ENCODE assay signal across 29 cellular contexts in genomic region chr16:82963653-82964052, GRCh38.
"Had no signal": no experiment of that assay in that cellular context is flagged by ENCODE, and none has a peak within 500 bp of the region (broad histone marks: within the 10 kb centered on the region; RNA-seq: fewer than 3 reads in every experiment).

No MANE protein-coding gene starts in this region.

- H3K27ac ChIP-seq: brain microvascular endothelial cell, Peyer's patch, SJSA1 had no signal

- H3K27me3 ChIP-seq: brain microvascular endothelial cell, MG63, Peyer's patch, SJSA1 had no signal

- ATAC-seq: activated CD8-positive, alpha-beta T cell treated with anti-CD3 and anti-CD28 coated beads for 36 hours; activated T-cell treated with anti-CD3 and anti-CD28 coated beads, Interleukin-2, amount 50 U/mL, for 72 hours; activated T-helper 17 cell treated with anti-CD3 and anti-CD28 coated beads, Interleukin-2, amount 50 U/mL, for 72 hours; PC-3 had no signal

- H3K9me3 Mint-ChIP-seq: activated CD8-positive, alpha-beta T cell treated with anti-CD3 and anti-CD28 coated beads for 36 hours; activated T-helper 17 cell treated with anti-CD3 and anti-CD28 coated beads, Interleukin-2, amount 50 U/mL, for 72 hours; central memory CD8-positive, alpha-beta T cell; T-helper 2 cell treated with Interferon-gamma antibody and Interleukin-4, amounts not matched to agents 5 μg/mL and 100 μg/mL, for 36 hours had no signal

- H3K4me1 ChIP-seq: Peyer's patch, SJSA1 had no signal

- H3K4me3 ChIP-seq: MG63, Peyer's patch, SJSA1 had no signal

- H3K4me3 Mint-ChIP-seq: activated CD4-positive, alpha-beta T cell treated with anti-CD3 and anti-CD28 coated beads, Interleukin-2, amount 10 ng/mL, durations not matched to agents 24 days and 14 days; activated CD8-positive, alpha-beta T cell treated with anti-CD3 and anti-CD28 coated beads for 36 hours; activated naive CD8-positive, alpha-beta T cell treated with anti-CD3 and anti-CD28 coated beads for 36 hours; activated T-cell treated with anti-CD3 and anti-CD28 coated beads, Interleukin-2, amount 50 U/mL, for 72 hours; activated T-helper 17 cell treated with anti-CD3 and anti-CD28 coated beads, Interleukin-2, amount 50 U/mL, for 72 hours; central memory CD8-positive, alpha-beta T cell; T-helper 1 cell treated with Interleukin-12 subunit alpha and Interleukin-12 subunit beta and Interleukin-4 antibody, amounts not matched to agents 30 μg/mL and 1 μg/mL, for 36 hours; T-helper 2 cell treated with Interferon-gamma antibody and Interleukin-4, amounts not matched to agents 5 μg/mL and 100 μg/mL, for 36 hours had no signal

- DNase-seq: activated CD4-positive, alpha-beta T cell treated with anti-CD3 and anti-CD28 coated beads, Interleukin-2, amount 10 ng/mL, durations not matched to agents 24 days and 14 days; activated CD4-positive, alpha-beta T cell treated with anti-CD3 and anti-CD28 coated beads, Interleukin-2, amount 50 U/mL, for 4 hours; activated CD8-positive, alpha-beta T cell treated with anti-CD3 and anti-CD28 coated beads for 36 hours; activated effector memory CD4-positive, alpha-beta T cell treated with anti-CD3 and anti-CD28 coated beads, Interleukin-2, amount 50 U/mL, for 16 hours; activated naive CD4-positive, alpha-beta T cell; activated naive CD4-positive, alpha-beta T cell treated with anti-CD3 and anti-CD28 coated beads, Interleukin-2, amount 50 U/mL, for 16 hours; activated naive CD8-positive, alpha-beta T cell treated with anti-CD3 and anti-CD28 coated beads for 36 hours; activated T-cell treated with anti-CD3 and anti-CD28 coated beads, Interleukin-2, amount 50 U/mL, for 1 hour; activated T-cell treated with anti-CD3 and anti-CD28 coated beads, Interleukin-2, amount 50 U/mL, for 72 hours; amniotic stem cell; aorta; brain microvascular endothelial cell; Kasumi-1; MG63; NCI-H1105; NCI-H1417 treated with DMSO at 0.1 percent for 48 hours; NCI-H2171; NCI-H510A; NK-92 treated with Interleukin-12 subunit alpha and Interleukin-12 subunit beta, amount 100 ng/mL, for 24 hours; PC-3; Peyer's patch; RPMI8226; SHP77 treated with DMSO at 0.1 percent for 48 hours; SK-N-SH had no signal

- H3K9me3 ChIP-seq: MG63, Peyer's patch, SJSA1, SK-N-SH had no signal

- H3K27ac Mint-ChIP-seq: activated CD4-positive, alpha-beta T cell treated with anti-CD3 and anti-CD28 coated beads, Interleukin-2, amount 10 ng/mL, durations not matched to agents 24 days and 14 days; activated CD8-positive, alpha-beta T cell treated with anti-CD3 and anti-CD28 coated beads for 36 hours; activated naive CD8-positive, alpha-beta T cell treated with anti-CD3 and anti-CD28 coated beads for 36 hours; activated T-cell treated with anti-CD3 and anti-CD28 coated beads, Interleukin-2, amount 50 U/mL, for 72 hours; activated T-helper 17 cell treated with anti-CD3 and anti-CD28 coated beads, Interleukin-2, amount 50 U/mL, for 72 hours; T-helper 1 cell treated with Interleukin-12 subunit alpha and Interleukin-12 subunit beta and Interleukin-4 antibody, amounts not matched to agents 30 μg/mL and 1 μg/mL, for 36 hours; T-helper 2 cell treated with Interferon-gamma antibody and Interleukin-4, amounts not matched to agents 5 μg/mL and 100 μg/mL, for 36 hours had no signal

- H3K27me3 Mint-ChIP-seq: activated CD4-positive, alpha-beta T cell treated with anti-CD3 and anti-CD28 coated beads, Interleukin-2, amount 10 ng/mL, durations not matched to agents 24 days and 14 days; activated CD8-positive, alpha-beta T cell treated with anti-CD3 and anti-CD28 coated beads for 36 hours; activated naive CD8-positive, alpha-beta T cell treated with anti-CD3 and anti-CD28 coated beads for 36 hours; activated T-helper 17 cell treated with anti-CD3 and anti-CD28 coated beads, Interleukin-2, amount 50 U/mL, for 72 hours had no signal

- H3K4me1 Mint-ChIP-seq: activated CD4-positive, alpha-beta T cell treated with anti-CD3 and anti-CD28 coated beads, Interleukin-2, amount 10 ng/mL, durations not matched to agents 24 days and 14 days; activated naive CD8-positive, alpha-beta T cell treated with anti-CD3 and anti-CD28 coated beads for 36 hours; activated T-helper 17 cell treated with anti-CD3 and anti-CD28 coated beads, Interleukin-2, amount 50 U/mL, for 72 hours had no signal

- H3K36me3 Mint-ChIP-seq: activated naive CD8-positive, alpha-beta T cell treated with anti-CD3 and anti-CD28 coated beads for 36 hours had no signal

- H3K36me3 ChIP-seq: brain microvascular endothelial cell, MG63, Peyer's patch, SJSA1 had no signal
